8 cellular contexts compared by ENCODE assay signal in genomic region chr16:48164907-48165715, GRCh38. TPM values are rescaled to one million over a fixed set of nuclear protein-coding genes. Genes with fewer than 3 reads are reported as not detected.
A peak's percentile ranks its signal among the peaks of the same experiment; 100 is the strongest.
DNase-seq lines count a peak whose midpoint lies in the region; ATAC-seq and TF ChIP-seq lines count a peak whose summit lies in the region.

No MANE protein-coding gene starts in this region.

- H3K4me3 ChIP-seq in CD4-positive, CD25-positive, alpha-beta regulatory T cell (ENCODE audit: low read depth, low read length), result no peak overlapping the region
- H3K4me3 ChIP-seq in fibroblast of the aortic adventitia (ENCODE audit: low read depth, low read length), result peak overlapping the region; percentile 41

- H3K27me3 Mint-ChIP-seq in CD4-positive, CD25-positive, alpha-beta regulatory T cell, result no peaks in the 10 kb centered on the region
- H3K27me3 Mint-ChIP-seq in neural crest cell (ENCODE audit: low read depth), result no peaks in the 10 kb centered on the region
- H3K27me3 Mint-ChIP-seq in stimulated activated naive CD8-positive, alpha-beta T cell treated with anti-CD3 and anti-CD28 coated beads, Interleukin-15, amount 100 ng/mL, for 72 hours, result peaks cover 37% of the 10 kb centered on the region

- no peaks in the 10 kb centered on the region for H3K36me3 Mint-ChIP-seq in CD4-positive, CD25-positive, alpha-beta regulatory T cell
- no peaks in the 10 kb centered on the region for H3K36me3 Mint-ChIP-seq in neural crest cell (ENCODE audit: low read depth)

- peak; percentile 39 to 48 (median 46) for DNase-seq in CD4-positive, CD25-positive, alpha-beta regulatory T cell
- DNase-seq in HT1080 (ENCODE audit: low read depth), result peak; percentile 81
- peak; percentile 77 for DNase-seq in RKO (ENCODE audit: low spot score)
- peak; percentile 47 to 52 for DNase-seq in activated T-helper 1 cell treated with anti-CD3 and anti-CD28 coated beads, Interleukin-2, amount 50 U/mL, for 16 hours (ENCODE audit: low read depth in 1 of 2, low spot score in 1 of 2)
- peak; percentile 69 for DNase-seq in fibroblast of the aortic adventitia (ENCODE audit: low read depth)
- DNase-seq in neural crest cell (ENCODE audit: low read depth, low spot score), result peak; percentile 85
- DNase-seq in stimulated activated naive CD8-positive, alpha-beta T cell treated with anti-CD3 and anti-CD28 coated beads, Interleukin-15, amount 100 ng/mL, for 72 hours, result peak; percentile 67 to 72

- no peaks in the 10 kb centered on the region for H3K4me1 ChIP-seq in CD4-positive, CD25-positive, alpha-beta regulatory T cell (ENCODE audit: control insufficient read depth, insufficient read depth, low read length, poor library complexity, severe bottlenecking)

- H3K4me3 Mint-ChIP-seq in CD4-positive, CD25-positive, alpha-beta regulatory T cell, result peak overlapping the region in 1 of 4 donors; percentile 1
- H3K4me3 Mint-ChIP-seq in neural crest cell, result no peak overlapping the region
- peak overlapping the region in 1 of 2 donors; percentile 32 for H3K4me3 Mint-ChIP-seq in stimulated activated naive CD8-positive, alpha-beta T cell treated with anti-CD3 and anti-CD28 coated beads, Interleukin-15, amount 100 ng/mL, for 72 hours

- H3K9me3 ChIP-seq in CD4-positive, CD25-positive, alpha-beta regulatory T cell (ENCODE audit: control insufficient read depth in 2 of 2, low read length in 2 of 2), result no peaks in the 10 kb centered on the region

- TF ChIP-seq CTCF in fibroblast of the aortic adventitia (IDR thresholded peaks at IDR 0.05; ENCODE audit: insufficient read depth, low read length) (peak; percentile 81), neural crest cell (conservative IDR thresholded peaks at IDR 0.05) (peak; percentile 98)

- H3K27me3 ChIP-seq in CD4-positive, CD25-positive, alpha-beta regulatory T cell (ENCODE audit: control insufficient read depth, insufficient read depth, low read length), result no peaks in the 10 kb centered on the region

- peak overlapping the region in 1 of 3 donors; percentile 34 for H3K27ac Mint-ChIP-seq in CD4-positive, CD25-positive, alpha-beta regulatory T cell
- H3K27ac Mint-ChIP-seq in neural crest cell (ENCODE audit: unreplicated experiment), result peak overlapping the region; percentile 91
- peak overlapping the region in 1 of 2 donors; percentile 35 for H3K27ac Mint-ChIP-seq in stimulated activated naive CD8-positive, alpha-beta T cell treated with anti-CD3 and anti-CD28 coated beads, Interleukin-15, amount 100 ng/mL, for 72 hours

- H3K36me3 ChIP-seq in CD4-positive, CD25-positive, alpha-beta regulatory T cell (ENCODE audit: control insufficient read depth, insufficient read depth, low read length), result no peaks in the 10 kb centered on the region

- peaks cover 0 to 6% (median 4%) of the 10 kb centered on the region in 4 donors for H3K4me1 Mint-ChIP-seq in CD4-positive, CD25-positive, alpha-beta regulatory T cell
- peaks cover 18% of the 10 kb centered on the region for H3K4me1 Mint-ChIP-seq in neural crest cell
- H3K4me1 Mint-ChIP-seq in stimulated activated naive CD8-positive, alpha-beta T cell treated with anti-CD3 and anti-CD28 coated beads, Interleukin-15, amount 100 ng/mL, for 72 hours, result peaks cover 12% of the 10 kb centered on the region

- peak; percentile 58 to 67 for ATAC-seq in CD4-positive, CD25-positive, alpha-beta regulatory T cell (ENCODE audit: low read depth in 2 of 2)
- peak; percentile 94 for ATAC-seq in GM19463 (IDR thresholded peaks at IDR 0.05; ENCODE audit: unreplicated experiment)
- ATAC-seq in stimulated activated naive CD8-positive, alpha-beta T cell treated with anti-CD3 and anti-CD28 coated beads, Interleukin-15, amount 100 ng/mL, for 72 hours, result peak; percentile 87

- H3K27ac ChIP-seq in CD4-positive, CD25-positive, alpha-beta regulatory T cell (ENCODE audit: insufficient read depth, low read length, poor library complexity, severe bottlenecking), result no peak overlapping the region

- H3K9me3 Mint-ChIP-seq in CD4-positive, CD25-positive, alpha-beta regulatory T cell, result no peaks in the 10 kb centered on the region
- no peaks in the 10 kb centered on the region for H3K9me3 Mint-ChIP-seq in neural crest cell
- H3K9me3 Mint-ChIP-seq in stimulated activated naive CD8-positive, alpha-beta T cell treated with anti-CD3 and anti-CD28 coated beads, Interleukin-15, amount 100 ng/mL, for 72 hours, result no peaks in the 10 kb centered on the region

RNA-seq across cellular contexts. Expression of gene ABCC12, which starts 9.3 kb away (rescaled TPM):
- not detected for total RNA-seq in CD4-positive, CD25-positive, alpha-beta regulatory T cell
- not detected for polyA plus RNA-seq in CD4-positive, CD25-positive, alpha-beta regulatory T cell
- total RNA-seq in HT1080 (2014; rRNA removed; shearing (Covaris generic)), result not detected in 2 replicates
- polyA plus RNA-seq in HT1080 (2015; cell fraction: cytosol; rRNA removed), result not detected in 2 replicates
- 0.14 and 0.17 TPM in 2 replicates for polyA plus RNA-seq in HT1080 (2015; cell fraction: nucleus; rRNA removed)
- not detected in 2 replicates for total RNA-seq in fibroblast of the aortic adventitia (ENCODE audit: low replicate concordance)
- 0.07 and 0.30 TPM in 2 replicates for total RNA-seq in neural crest cell
